Comparison of ENCODE assay signal across 13 cellular contexts in the genomic region with DNA sequence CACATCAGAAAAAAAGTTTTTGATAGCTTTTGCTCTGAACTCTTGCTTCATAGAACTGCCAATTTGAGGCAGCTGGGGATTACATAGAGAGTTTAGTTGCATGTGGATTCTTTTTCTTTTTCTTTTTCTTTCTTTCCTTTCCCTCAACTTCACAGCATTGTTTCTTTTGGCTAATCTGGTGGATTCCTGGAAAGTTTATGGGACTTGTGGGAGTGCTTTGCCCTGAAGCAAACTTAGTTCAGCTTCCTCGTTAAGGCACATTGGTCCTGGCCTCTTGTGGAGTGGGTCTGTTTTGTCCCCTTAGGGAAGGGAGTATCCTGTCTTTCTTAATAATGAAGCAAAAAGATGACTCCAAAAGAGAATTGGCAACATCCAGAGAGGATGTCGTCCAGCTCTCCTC.
"Had no signal": no experiment of that assay in that cellular context is flagged by ENCODE, and none has a peak within 500 bp of the region (broad histone marks: within the 10 kb centered on the region; RNA-seq: fewer than 3 reads in every experiment).

No MANE protein-coding gene starts in this region.

- H3K27me3 ChIP-seq: brain microvascular endothelial cell, gastrocnemius medialis, heart left ventricle, ovary, right lobe of liver, thyroid gland had no signal

- H3K36me3 ChIP-seq: brain microvascular endothelial cell, gastrocnemius medialis, heart left ventricle, ovary, right lobe of liver, thyroid gland, WERI-Rb-1 had no signal

- H3K27ac ChIP-seq: brain microvascular endothelial cell, gastrocnemius medialis, heart left ventricle, ovary, right lobe of liver, thyroid gland, WERI-Rb-1 had no signal

- H3K4me3 ChIP-seq: gastrocnemius medialis, heart left ventricle, lung, ovary, right lobe of liver, thyroid gland had no signal

- H3K9me3 ChIP-seq: gastrocnemius medialis, heart left ventricle, ovary, right lobe of liver, thyroid gland had no signal

- H3K4me1 ChIP-seq: gastrocnemius medialis, right lobe of liver, thyroid gland had no signal

- DNase-seq: activated CD4-positive, alpha-beta T cell treated with anti-CD3 and anti-CD28 coated beads, Interleukin-2, amount 50 U/mL, for 48 hours; activated naive CD4-positive, alpha-beta T cell treated with anti-CD3 and anti-CD28 coated beads, Interleukin-2, amount 50 U/mL, for 16 hours; brain microvascular endothelial cell; effector memory CD4-positive, alpha-beta T cell; gastrocnemius medialis; heart left ventricle; left cardiac atrium; ovary; right lobe of liver; stimulated activated CD4-positive, alpha-beta T cell treated with anti-CD3 and anti-CD28 coated beads, Interleukin-1b, Interleukin-23, amount 100 ng/mL, for 48 hours; thyroid gland; WERI-Rb-1 had no signal

- ATAC-seq: gastrocnemius medialis, heart left ventricle, left cardiac atrium, right lobe of liver had no signal
